In genomic region chr1:157505481-157506272, GRCh38 we compare ENCODE assay signal across 9 cellular contexts.
DNase-seq lines count a peak whose midpoint lies in the region; ATAC-seq and TF ChIP-seq lines count a peak whose summit lies in the region.
"Had no signal": no experiment of that assay in that cellular context is flagged by ENCODE, and none has a peak within 500 bp of the region (broad histone marks: within the 10 kb centered on the region; RNA-seq: fewer than 3 reads in every experiment).

No MANE protein-coding gene starts in this region.

- no peak for TF ChIP-seq POLR2A in NB4 (IDR thresholded peaks at IDR 0.05; ENCODE audit: extremely low read depth, insufficient read length)

- no peak overlapping the region; the same call in 1 of the 2 replicates for H3K4me3 ChIP-seq in AG10803 (ENCODE audit: low read length)
- no peak overlapping the region for H3K4me3 ChIP-seq in NB4 (ENCODE audit: low read depth, low read length)
- H3K4me3 ChIP-seq in foreskin fibroblast (ENCODE audit: low read depth in 1 of 2, low read length in 2 of 2), result no peak overlapping the region
- H3K4me3 ChIP-seq: SK-N-MC had no signal

- peak; percentile 67 for DNase-seq in AG10803 (ENCODE audit: low read depth)
- peak; percentile 67 for DNase-seq in NB4 (ENCODE audit: low read depth)
- DNase-seq in foreskin fibroblast, result peak; percentile 58 to 76
- peak in 33 of 56 donors; percentile 6 to 60 (median 23) for DNase-seq in nucleus accumbens (lab: John Stamatoyannopoulos, UW)
- no peak for DNase-seq in activated effector memory CD4-positive, alpha-beta T cell treated with Interleukin-2 at 50 U/mL for 16 hours

- no peak overlapping the region for H3K27ac ChIP-seq in VCaP
- H3K27ac ChIP-seq: SK-N-MC had no signal

- peak; percentile 91 for ATAC-seq in HG02588 (IDR thresholded peaks at IDR 0.05; ENCODE audit: unreplicated experiment)

- TF ChIP-seq CTCF in AG10803 (conservative IDR thresholded peaks at IDR 0.05; ENCODE audit: low read length), result peak; percentile 90
- TF ChIP-seq CTCF in GM12874 (IDR thresholded peaks at IDR 0.05; ENCODE audit: insufficient read depth, low read depth, low read length), result peak; percentile 82
- peak; percentile 80 for TF ChIP-seq CTCF in NB4 (IDR thresholded peaks at IDR 0.05; ENCODE audit: low read depth, low read length)
- TF ChIP-seq CTCF in VCaP (conservative IDR thresholded peaks at IDR 0.05), result peak; percentile 92
- TF ChIP-seq CTCF in foreskin fibroblast (IDR thresholded peaks at IDR 0.05; ENCODE audit: low read depth, low read length), result peak; percentile 88
